In genomic region chr11:35507688-35508087, GRCh38 we compare ENCODE assay signal across 1 cellular context.
TF ChIP-seq lines count a peak whose summit lies in the region.

No MANE protein-coding gene starts in this region.

TF ChIP-seq in IMR-90, 13 proteins besides CTCF, POLR2A, EP300 and RAD21:
- TF ChIP-seq BHLHE40 (IDR thresholded peaks at IDR 0.05; ENCODE audit: low read depth, low read length) (no peak), FOS (IDR thresholded peaks at IDR 0.05; ENCODE audit: low read depth, low read length) (no peak), ELK1 (IDR thresholded peaks at IDR 0.05; ENCODE audit: borderline replicate concordance, low read depth, low read length) (no peak), RCOR1 (IDR thresholded peaks at IDR 0.05; ENCODE audit: insufficient replicate concordance, low read length) (no peak)
